In genomic region chr20:24670341-24670821, GRCh38 we compare ENCODE assay signal across 23 cellular contexts.
"Had no signal": no experiment of that assay in that cellular context is flagged by ENCODE, and none has a peak within 500 bp of the region (broad histone marks: within the 10 kb centered on the region; RNA-seq: fewer than 3 reads in every experiment).

No MANE protein-coding gene starts in this region.

- H3K9me3 Mint-ChIP-seq: activated CD4-positive, alpha-beta memory T cell treated with anti-CD3 and anti-CD28 coated beads for 36 hours; activated CD4-positive, alpha-beta T cell treated with anti-CD3 and anti-CD28 coated beads, Interleukin-2, amount 10 ng/mL, durations not matched to agents 24 days and 14 days; activated naive CD4-positive, alpha-beta T cell treated with anti-CD3 and anti-CD28 coated beads, Interleukin-2, amount 10 ng/mL, durations not matched to agents 7 days and 5 days; stimulated activated naive CD8-positive, alpha-beta T cell treated with anti-CD3 and anti-CD28 coated beads, Interleukin-15, Interleukin-2, amounts not matched to agents 100 ng/mL and 50 ng/mL, for 24 hours had no signal

- H3K36me3 ChIP-seq: brain microvascular endothelial cell, gastroesophageal sphincter, left lung, pancreas, thyroid gland had no signal

- H3K4me1 ChIP-seq: gastroesophageal sphincter, left lung, pancreas, right atrium auricular region, thyroid gland had no signal

- H3K27ac ChIP-seq: brain microvascular endothelial cell, gastroesophageal sphincter, left lung, pancreas, right atrium auricular region, thyroid gland had no signal

- ATAC-seq: gastroesophageal sphincter, left lung, mucosa of descending colon, pancreas had no signal

- H3K4me1 Mint-ChIP-seq: activated CD4-positive, alpha-beta T cell treated with anti-CD3 and anti-CD28 coated beads, Interleukin-2, amount 10 ng/mL, durations not matched to agents 24 days and 14 days; activated naive CD4-positive, alpha-beta T cell treated with anti-CD3 and anti-CD28 coated beads, Interleukin-2, amount 10 ng/mL, durations not matched to agents 7 days and 5 days had no signal

- H3K27ac Mint-ChIP-seq: activated CD4-positive, alpha-beta memory T cell treated with anti-CD3 and anti-CD28 coated beads for 36 hours; activated CD4-positive, alpha-beta T cell treated with anti-CD3 and anti-CD28 coated beads, Interleukin-2, amount 10 ng/mL, durations not matched to agents 24 days and 14 days; activated naive CD4-positive, alpha-beta T cell treated with anti-CD3 and anti-CD28 coated beads, Interleukin-2, amount 10 ng/mL, durations not matched to agents 7 days and 5 days; stimulated activated naive CD8-positive, alpha-beta T cell treated with anti-CD3 and anti-CD28 coated beads, Interleukin-15, Interleukin-2, amounts not matched to agents 100 ng/mL and 50 ng/mL, for 24 hours had no signal

- H3K9me3 ChIP-seq: gastroesophageal sphincter, left lung, mucosa of descending colon, pancreas, right atrium auricular region, thyroid gland had no signal

- H3K27me3 ChIP-seq: brain microvascular endothelial cell, gastroesophageal sphincter, pancreas, right atrium auricular region, thyroid gland had no signal

- H3K4me3 ChIP-seq: gastroesophageal sphincter, left lung, lung, mucosa of descending colon, pancreas, right atrium auricular region, thyroid gland had no signal

- H3K36me3 Mint-ChIP-seq: activated CD4-positive, alpha-beta memory T cell treated with anti-CD3 and anti-CD28 coated beads for 36 hours; activated naive CD4-positive, alpha-beta T cell treated with anti-CD3 and anti-CD28 coated beads, Interleukin-2, amount 10 ng/mL, durations not matched to agents 7 days and 5 days had no signal

- H3K4me3 Mint-ChIP-seq: activated CD4-positive, alpha-beta memory T cell treated with anti-CD3 and anti-CD28 coated beads for 36 hours; activated CD4-positive, alpha-beta T cell treated with anti-CD3 and anti-CD28 coated beads, Interleukin-2, amount 10 ng/mL, durations not matched to agents 24 days and 14 days; activated naive CD4-positive, alpha-beta T cell treated with anti-CD3 and anti-CD28 coated beads, Interleukin-2, amount 10 ng/mL, durations not matched to agents 7 days and 5 days; stimulated activated naive CD8-positive, alpha-beta T cell treated with anti-CD3 and anti-CD28 coated beads, Interleukin-15, Interleukin-2, amounts not matched to agents 100 ng/mL and 50 ng/mL, for 24 hours had no signal

- DNase-seq: activated CD4-positive, alpha-beta memory T cell treated with anti-CD3 and anti-CD28 coated beads for 36 hours; activated CD4-positive, alpha-beta T cell treated with anti-CD3 and anti-CD28 coated beads, Interleukin-2, amount 10 ng/mL, durations not matched to agents 24 days and 14 days; activated CD4-positive, CD25-positive, alpha-beta regulatory T cell treated with anti-CD3 and anti-CD28 coated beads, Interleukin-2, amount 50 U/mL, for 72 hours; activated CD8-positive, alpha-beta memory T cell treated with anti-CD3 and anti-CD28 coated beads, Interleukin-2, amount 50 U/mL, for 4 hours; activated gamma-delta T cell; activated naive CD4-positive, alpha-beta T cell treated with anti-CD3 and anti-CD28 coated beads, Interleukin-2, amount 10 ng/mL, durations not matched to agents 7 days and 5 days; activated T-cell treated with anti-CD3 and anti-CD28 coated beads, Interleukin-2, amount 50 U/mL, for 1 hour; amniotic stem cell; brain microvascular endothelial cell; caudate nucleus; hippocampal formation; nucleus accumbens; stimulated activated CD4-positive, alpha-beta T cell treated with anti-CD3 and anti-CD28 coated beads, Interleukin-2, amount 100 ng/mL, for 48 hours; substantia nigra; T-helper 2 cell; thyroid gland had no signal

- H3K27me3 Mint-ChIP-seq: activated CD4-positive, alpha-beta memory T cell treated with anti-CD3 and anti-CD28 coated beads for 36 hours; activated CD4-positive, alpha-beta T cell treated with anti-CD3 and anti-CD28 coated beads, Interleukin-2, amount 10 ng/mL, durations not matched to agents 24 days and 14 days; activated naive CD4-positive, alpha-beta T cell treated with anti-CD3 and anti-CD28 coated beads, Interleukin-2, amount 10 ng/mL, durations not matched to agents 7 days and 5 days; stimulated activated naive CD8-positive, alpha-beta T cell treated with anti-CD3 and anti-CD28 coated beads, Interleukin-15, Interleukin-2, amounts not matched to agents 100 ng/mL and 50 ng/mL, for 24 hours had no signal
